Comparison of ENCODE assay signal across 14 cellular contexts in the genomic region with DNA sequence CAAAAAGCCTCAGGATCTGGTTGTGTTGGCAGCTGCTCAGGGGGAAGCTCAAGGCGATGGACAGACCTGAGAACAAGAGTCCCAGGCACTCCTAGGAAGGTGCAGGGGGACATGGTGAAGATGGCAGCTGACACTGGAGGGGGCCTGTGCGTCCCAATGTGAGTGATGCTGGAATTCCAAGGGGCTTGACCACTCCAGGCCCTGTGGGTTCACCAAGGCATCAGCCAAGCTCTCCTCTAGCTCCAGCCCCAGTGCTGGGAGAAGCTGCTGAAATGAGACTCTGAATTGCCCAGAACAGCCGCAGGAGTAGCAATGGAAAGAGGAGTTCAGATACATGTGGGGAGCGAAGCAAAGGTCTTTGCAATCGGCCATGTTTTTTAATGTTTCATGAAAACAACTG.
"Had no signal": no experiment of that assay in that cellular context is flagged by ENCODE, and none has a peak within 500 bp of the region (broad histone marks: within the 10 kb centered on the region; RNA-seq: fewer than 3 reads in every experiment).

No MANE protein-coding gene starts in this region.

- DNase-seq: activated CD4-positive, alpha-beta T cell treated with anti-CD3 and anti-CD28 coated beads for 1 hour; activated naive CD4-positive, alpha-beta T cell treated with Interleukin-2 at 50 U/mL for 16 hours; amniotic stem cell; body of pancreas; central memory CD4-positive, alpha-beta T cell; cortex of kidney; effector CD8-positive, alpha-beta T cell; kidney glomerular epithelial cell; nucleus accumbens; right cardiac atrium; small intestine; SW 1271; T1000 had no signal

- ATAC-seq: body of pancreas, right cardiac atrium had no signal

- H3K27ac Mint-ChIP-seq: progenitor cell of endocrine pancreas had no signal

- H3K27me3 Mint-ChIP-seq: progenitor cell of endocrine pancreas had no signal
